ENCODE assay signal across 13 cellular contexts in the genomic region with DNA sequence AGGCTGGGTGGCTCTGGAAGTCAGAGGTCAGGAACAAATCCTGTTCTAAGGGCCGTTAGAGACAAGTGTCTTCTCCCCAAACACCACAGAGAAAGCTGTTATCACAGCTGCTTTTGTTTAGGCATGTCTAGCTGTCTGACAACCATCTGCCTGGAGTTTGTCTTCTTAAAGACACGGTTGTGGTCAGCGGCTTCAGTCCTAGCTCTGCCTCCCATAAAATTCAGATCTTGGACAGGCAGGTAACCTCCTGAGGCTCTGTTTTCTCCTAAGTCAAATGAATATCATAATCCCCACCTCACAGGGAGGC. TPM values are rescaled to one million over a fixed set of nuclear protein-coding genes. Genes with fewer than 3 reads are reported as not detected.
A peak's percentile ranks its signal among the peaks of the same experiment; 100 is the strongest.
DNase-seq lines count a peak whose midpoint lies in the region; ATAC-seq and TF ChIP-seq lines count a peak whose summit lies in the region.
"Had no signal": no experiment of that assay in that cellular context is flagged by ENCODE, and none has a peak within 500 bp of the region (broad histone marks: within the 10 kb centered on the region; RNA-seq: fewer than 3 reads in every experiment).

No MANE protein-coding gene starts in this region.

- no peak overlapping the region for H3K27ac Mint-ChIP-seq in activated naive CD4-positive, alpha-beta T cell treated with anti-CD3 and anti-CD28 coated beads for 36 hours
- peak overlapping the region in 1 of 2 donors; percentile 15 for H3K27ac Mint-ChIP-seq in activated naive CD4-positive, alpha-beta T cell treated with anti-CD3 and anti-CD28 coated beads, Interleukin-2, amount 50 U/mL, for 72 hours

- H3K27ac ChIP-seq in tibial artery: peak overlapping the region; percentile 97 to 99

- no peak for TF ChIP-seq POLR2A in erythroblast (IDR thresholded peaks at IDR 0.05; ENCODE audit: low read length)

- H3K27me3 ChIP-seq in tibial artery: no peaks in the 10 kb centered on the region

- CTCF ChIA-PET in activated naive CD4-positive, alpha-beta T cell treated with anti-CD3 and anti-CD28 coated beads for 36 hours (lab: Charles Lee): interaction anchor here (0.6 to 7.0 kb wide), 5 partner anchors 24 to 57 kb away, joined by 3 to 47 read pairs (median 3); no protein-coding TSS in a partner anchor

- H3K4me3 ChIP-seq in tibial artery: no peak overlapping the region

- H3K4me3 Mint-ChIP-seq in activated naive CD4-positive, alpha-beta T cell treated with anti-CD3 and anti-CD28 coated beads for 36 hours: peak overlapping the region; percentile 5

- H3K27me3 Mint-ChIP-seq in activated naive CD4-positive, alpha-beta T cell treated with anti-CD3 and anti-CD28 coated beads for 36 hours (ENCODE audit: low read depth): peaks cover 2% of the 10 kb centered on the region

- H3K36me3 Mint-ChIP-seq in activated naive CD4-positive, alpha-beta T cell treated with anti-CD3 and anti-CD28 coated beads for 36 hours (ENCODE audit: low read depth): no peaks in the 10 kb centered on the region
- H3K36me3 Mint-ChIP-seq in activated naive CD4-positive, alpha-beta T cell treated with anti-CD3 and anti-CD28 coated beads, Interleukin-2, amount 50 U/mL, for 72 hours: peaks cover 0 to 11% of the 10 kb centered on the region in 2 donors

- H3K9me3 Mint-ChIP-seq in activated naive CD4-positive, alpha-beta T cell treated with anti-CD3 and anti-CD28 coated beads for 36 hours: no peaks in the 10 kb centered on the region
- H3K9me3 Mint-ChIP-seq in activated naive CD4-positive, alpha-beta T cell treated with anti-CD3 and anti-CD28 coated beads, Interleukin-2, amount 50 U/mL, for 72 hours: peaks cover 0 to 5% of the 10 kb centered on the region in 2 donors
- H3K9me3 Mint-ChIP-seq: activated T-cell treated with anti-CD3 and anti-CD28 coated beads, Interleukin-2, amount 50 U/mL, for 4 hours had no signal

- no peaks in the 10 kb centered on the region for H3K9me3 ChIP-seq in tibial artery

- no peak for ATAC-seq in activated naive CD4-positive, alpha-beta T cell treated with anti-CD3 and anti-CD28 coated beads, Interleukin-2, amount 50 U/mL, for 72 hours
- no peak for ATAC-seq in HG03097 (IDR thresholded peaks at IDR 0.05; ENCODE audit: low FRiP score, unreplicated experiment)
- ATAC-seq: activated T-cell treated with anti-CD3 and anti-CD28 coated beads, Interleukin-2, amount 50 U/mL, for 4 hours had no signal

- TF ChIP-seq CTCF in tibial artery (IDR thresholded peaks at IDR 0.05): no peak

- DNase-seq in activated naive CD4-positive, alpha-beta T cell treated with anti-CD3 and anti-CD28 coated beads for 36 hours: no peak
- DNase-seq in activated naive CD4-positive, alpha-beta T cell treated with anti-CD3 and anti-CD28 coated beads, Interleukin-2, amount 50 U/mL, for 72 hours (ENCODE audit: low spot score in 2 of 2): no peak
- DNase-seq in amniotic epithelial cell (ENCODE audit: low read depth) (peak; percentile 85), left kidney (ENCODE audit: low read depth, low spot score) (peak; percentile 71), tibial artery (no peak), erythroblast (lab: John Stamatoyannopoulos, UW) (no peak), NOMO-1 (lab: John Stamatoyannopoulos, UW; ENCODE audit: unreplicated experiment in 2 of 2) (no peak)
- DNase-seq: activated CD4-positive, alpha-beta T cell treated with anti-CD3 and anti-CD28 coated beads for 1 hour; activated T-cell treated with anti-CD3 and anti-CD28 coated beads, Interleukin-2, amount 50 U/mL, for 4 hours; stimulated activated CD4-positive, alpha-beta T cell treated with anti-CD3 and anti-CD28 coated beads, Interleukin-4, amount 100 ng/mL, for 1 hour had no signal

- intact Hi-C loops in activated naive CD4-positive, alpha-beta T cell treated with anti-CD3 and anti-CD28 coated beads for 36 hours (cut with micrococcal nuclease): loop anchor here (5.0 to 10.0 kb wide), 2 partner anchors 254 to 379 kb away; partner anchors contain the start of gene SPOP
- intact Hi-C loops in tibial artery (cut with DNase I; ENCODE audit: low total_unique reads): no loop called here

- H3K4me1 ChIP-seq in tibial artery: peaks cover 0 to 52% (median 33%) of the 10 kb centered on the region in 4 donors

- peaks cover 53% of the 10 kb centered on the region for H3K4me1 Mint-ChIP-seq in activated naive CD4-positive, alpha-beta T cell treated with anti-CD3 and anti-CD28 coated beads for 36 hours (ENCODE audit: low read depth)

- no peaks in the 10 kb centered on the region for H3K36me3 ChIP-seq in tibial artery

RNA-seq across cellular contexts. Expression of gene ITGA3, which starts 2.3 kb away (rescaled TPM):
- total RNA-seq in activated naive CD4-positive, alpha-beta T cell treated with anti-CD3 and anti-CD28 coated beads for 36 hours: 10 to 100 TPM; 17.9 to 19.3 TPM
- 10 to 100 TPM in 1 of 2 donors, 1 to 10 TPM in 1; 7.4 to 40.7 TPM for total RNA-seq in activated naive CD4-positive, alpha-beta T cell treated with anti-CD3 and anti-CD28 coated beads, Interleukin-2, amount 50 U/mL, for 72 hours

RNA-seq across cellular contexts. Expression of gene PDK2, which starts 41.5 kb away (rescaled TPM):
- 10 to 100 TPM; 10.5 to 11.1 TPM for total RNA-seq in activated naive CD4-positive, alpha-beta T cell treated with anti-CD3 and anti-CD28 coated beads for 36 hours
- 10 to 100 TPM; 14.3 to 18.7 TPM for total RNA-seq in activated naive CD4-positive, alpha-beta T cell treated with anti-CD3 and anti-CD28 coated beads, Interleukin-2, amount 50 U/mL, for 72 hours

RNA-seq across cellular contexts. Expression of gene DLX3, which starts 58.6 kb away (rescaled TPM):
- not detected for total RNA-seq in activated naive CD4-positive, alpha-beta T cell treated with anti-CD3 and anti-CD28 coated beads for 36 hours
- under 1 TPM in 1 of 2 donors, not detected in 1; 0.10 TPM for total RNA-seq in activated naive CD4-positive, alpha-beta T cell treated with anti-CD3 and anti-CD28 coated beads, Interleukin-2, amount 50 U/mL, for 72 hours
- total RNA-seq: fibroblast of lung, NCI-H460 had no signal

Comparison
In these comparisons a context has a peak if more than half of its experiments do, and no peak if none do; other contexts are left out.
1. DNase-seq: peak in amniotic epithelial cell (single experiment) and left kidney (single experiment); none in activated naive CD4-positive, alpha-beta T cell treated with anti-CD3 and anti-CD28 coated beads for 36 hours (single experiment), activated naive CD4-positive, alpha-beta T cell treated with anti-CD3 and anti-CD28 coated beads, Interleukin-2, amount 50 U/mL, for 72 hours (0 of 2), tibial artery (0 of 2), erythroblast (0 of 2) and NOMO-1 (0 of 2).